8 cellular contexts compared by ENCODE assay signal in genomic region chr18:2979871-2980606, GRCh38. TPM values are rescaled to one million over a fixed set of nuclear protein-coding genes. Genes with fewer than 3 reads are reported as not detected.
DNase-seq lines count a peak whose midpoint lies in the region; ATAC-seq, FAIRE-seq and TF ChIP-seq lines count a peak whose summit lies in the region.

No MANE protein-coding gene starts in this region.

- peaks cover 0 to 7% (median 0%) of the 10 kb centered on the region in 4 donors for H3K36me3 ChIP-seq in liver (ENCODE audit: control insufficient read depth in 4 of 4, insufficient read depth in 3 of 4, low read depth in 1 of 4, low read length in 3 of 4)
- H3K36me3 ChIP-seq in vagina: no peaks in the 10 kb centered on the region

- FAIRE-seq in A549 (lab: Jason Lieb, UNC): no peak

- no peaks in the 10 kb centered on the region for H3K9me3 Mint-ChIP-seq in activated CD8-positive, alpha-beta T cell treated with anti-CD3 and anti-CD28 coated beads for 36 hours

- peak overlapping the region; percentile 74 for H3K4me3 Mint-ChIP-seq in activated CD8-positive, alpha-beta T cell treated with anti-CD3 and anti-CD28 coated beads for 36 hours

- DNase-seq in A549 (ENCODE audit: low read depth in 1 of 2, low spot score in 1 of 2): peak in 1 of 2 experiments; percentile 27
- peak; percentile 59 for DNase-seq in activated CD8-positive, alpha-beta T cell treated with anti-CD3 and anti-CD28 coated beads for 36 hours
- no peak for DNase-seq in vagina (ENCODE audit: extremely low spot score in 2 of 2)
- no peak for DNase-seq in NCI-H2227 treated with DMSO at 0.1 percent for 48 hours (lab: John Stamatoyannopoulos, UW)
- DNase-seq in NCI-H1436 (lab: John Stamatoyannopoulos, UW): no peak

- H3K27ac ChIP-seq in A549 (peak overlapping the region; percentile 86 to 89), liver (ENCODE audit: low read depth in 1 of 2, low read length in 2 of 2) (peak overlapping the region; percentile 87 to 88), vagina (peak overlapping the region; percentile 78)

- H3K4me1 ChIP-seq in A549 (peaks cover 89% of the 10 kb centered on the region), liver (ENCODE audit: control insufficient read depth in 4 of 4, insufficient read depth in 4 of 4, low read length in 3 of 4) (peaks cover 7 to 61% (median 37%) of the 10 kb centered on the region in 4 donors), vagina (peaks cover 54% of the 10 kb centered on the region)

- intact Hi-C loops in activated CD8-positive, alpha-beta T cell treated with anti-CD3 and anti-CD28 coated beads for 36 hours (cut with micrococcal nuclease): no loop called here
- intact Hi-C loops in vagina (cut with DNase I): no loop called here

- TF ChIP-seq EP300 in A549 (IDR thresholded peaks at IDR 0.05): no peak

- TF ChIP-seq RAD21 in A549 (conservative IDR thresholded peaks at IDR 0.05 in 1 of 2, IDR thresholded peaks at IDR 0.05 in 1 of 2) (no peak), liver (IDR thresholded peaks at IDR 0.05) (peak; percentile 19 to 35)

- H3K4me3 ChIP-seq in A549 (no peak overlapping the region), liver (ENCODE audit: low read depth in 1 of 3, low read length in 3 of 3) (peak overlapping the region; percentile 32 to 79 (median 69)), vagina (no peak overlapping the region)

- POLR2A ChIA-PET in A549 (lab: Yijun Ruan, JAX): interaction anchor here (0.5 kb wide), 1 partner anchor 643 kb away, joined by 4 read pairs; no protein-coding TSS in a partner anchor
- POLR2A ChIA-PET in activated CD8-positive, alpha-beta T cell treated with anti-CD3 and anti-CD28 coated beads for 36 hours (lab: Charles Lee): interaction anchor here (0.7 to 7.8 kb wide), 7 partner anchors 9 to 268 kb away, joined by 3 to 142 read pairs (median 6); partner anchors contain the start of gene MYL12A

- no peaks in the 10 kb centered on the region for H3K9me3 ChIP-seq in A549
- no peaks in the 10 kb centered on the region for H3K9me3 ChIP-seq in liver (ENCODE audit: control insufficient read depth in 4 of 4, low read length in 3 of 4)
- H3K9me3 ChIP-seq in vagina: no peaks in the 10 kb centered on the region

- H3K36me3 Mint-ChIP-seq in activated CD8-positive, alpha-beta T cell treated with anti-CD3 and anti-CD28 coated beads for 36 hours (ENCODE audit: low read depth): peaks cover 59% of the 10 kb centered on the region

- TF ChIP-seq POLR2A in A549 (IDR thresholded peaks at IDR 0.05; ENCODE audit: low read length): no peak
- TF ChIP-seq POLR2A in vagina (IDR thresholded peaks at IDR 0.05): no peak

- H3K27me3 ChIP-seq in liver (ENCODE audit: control insufficient read depth in 4 of 4, insufficient read depth in 4 of 4, low read length in 3 of 4) (no peaks in the 10 kb centered on the region), vagina (no peaks in the 10 kb centered on the region)

- peak overlapping the region; percentile 92 to 100 for H3K9ac ChIP-seq in liver (ENCODE audit: low read depth in 1 of 2, low read length in 2 of 2)

- H3K4me2 ChIP-seq in A549: peak overlapping the region; percentile 84

- peaks cover 73% of the 10 kb centered on the region for H3K4me1 Mint-ChIP-seq in activated CD8-positive, alpha-beta T cell treated with anti-CD3 and anti-CD28 coated beads for 36 hours (ENCODE audit: low read depth)

- no peaks in the 10 kb centered on the region for H3K27me3 Mint-ChIP-seq in activated CD8-positive, alpha-beta T cell treated with anti-CD3 and anti-CD28 coated beads for 36 hours

- WGBS in A549 (ENCODE audit: missing lambda C conversion rate): 51% methylated on average over 5 of the region's 5 CpGs
- 25% methylated on average over 5 of the region's 5 CpGs for WGBS in liver

- CTCF ChIA-PET in A549 (lab: Yijun Ruan, JAX): interaction anchor here (1.2 to 1.4 kb wide), 3 partner anchors 9 to 149 kb away, joined by 3 to 5 read pairs (median 4); no protein-coding TSS in a partner anchor
- CTCF ChIA-PET in activated CD8-positive, alpha-beta T cell treated with anti-CD3 and anti-CD28 coated beads for 36 hours (lab: Charles Lee): interaction anchor here (0.7 to 3.2 kb wide), 12 partner anchors 8 to 266 kb away, joined by 3 to 32 read pairs (median 6); no protein-coding TSS in a partner anchor

- peak overlapping the region; percentile 89 for H3K27ac Mint-ChIP-seq in activated CD8-positive, alpha-beta T cell treated with anti-CD3 and anti-CD28 coated beads for 36 hours

- no peak for ATAC-seq in A549
- ATAC-seq in GM21529 (IDR thresholded peaks at IDR 0.05; ENCODE audit: unreplicated experiment): peak; percentile 34
- peak; percentile 12 for ATAC-seq in activated CD8-positive, alpha-beta T cell treated with anti-CD3 and anti-CD28 coated beads for 36 hours
- ATAC-seq in HG03457 (IDR thresholded peaks at IDR 0.05; ENCODE audit: unreplicated experiment): no peak

- TF ChIP-seq CTCF in A549 (IDR thresholded peaks at IDR 0.05) (no peak), liver (IDR thresholded peaks at IDR 0.05; ENCODE audit: low read depth, low read length, missing input control) (no peak), vagina (IDR thresholded peaks at IDR 0.05) (no peak)
- no peak for TF ChIP-seq CTCF in activated CD8-positive, alpha-beta T cell treated with anti-CD3 and anti-CD28 coated beads for 36 hours (IDR thresholded peaks at IDR 0.05)

TF ChIP-seq in A549, 52 proteins besides CTCF, POLR2A, EP300 and RAD21 (continues in another document):
- no peak for TF ChIP-seq MAFK (IDR thresholded peaks at IDR 0.05; ENCODE audit: partially characterized antibody)
- no peak for TF ChIP-seq HMGXB4 (CRISPR knock-in tag; IDR thresholded peaks at IDR 0.05; ENCODE audit: borderline replicate concordance)
- TF ChIP-seq MAZ (IDR thresholded peaks at IDR 0.05; ENCODE audit: borderline replicate concordance, low read depth, low read length): no peak
- TF ChIP-seq HOXB5 (CRISPR knock-in tag; IDR thresholded peaks at IDR 0.05): no peak
- TF ChIP-seq PHF8 (IDR thresholded peaks at IDR 0.05; ENCODE audit: borderline replicate concordance, low read depth): no peak

TF ChIP-seq in liver, 16 proteins besides CTCF, POLR2A, EP300 and RAD21 (continues in another document):
- TF ChIP-seq REST (IDR thresholded peaks at IDR 0.05): peak; percentile 33
- TF ChIP-seq MAX (IDR thresholded peaks at IDR 0.05): peak; percentile 12
- no peak for TF ChIP-seq HNF4G (IDR thresholded peaks at IDR 0.05)
- no peak for TF ChIP-seq EGR1 (IDR thresholded peaks at IDR 0.05; ENCODE audit: low read depth in 2 of 2)
- no peak for TF ChIP-seq ZBTB33 (IDR thresholded peaks at IDR 0.05)
- no peak for TF ChIP-seq FOXA2 (IDR thresholded peaks at IDR 0.05)
- no peak for TF ChIP-seq JUND (IDR thresholded peaks at IDR 0.05)
- TF ChIP-seq TAF1 (conservative IDR thresholded peaks at IDR 0.05): no peak
- TF ChIP-seq SP1 (IDR thresholded peaks at IDR 0.05): no peak
- no peak for TF ChIP-seq NR2F2 (IDR thresholded peaks at IDR 0.05)
- TF ChIP-seq RXRA (IDR thresholded peaks at IDR 0.05): peak; percentile 8 to 25

RNA-seq across cellular contexts. Expression of gene LPIN2, which starts 32.9 kb away (rescaled TPM):
- polyA plus RNA-seq in A549 (2011; rRNA removed): 21.1 and 23.7 TPM in 2 replicates
- polyA plus RNA-seq in A549 (2012; cell fraction: cytosol; rRNA removed): 6.9 and 8.5 TPM in 2 replicates
- 9.9 and 13.4 TPM in 2 replicates for polyA plus RNA-seq in A549 (2012; cell fraction: nucleus; rRNA removed)
- 12.5 to 14.0 TPM (median 12.9 TPM) in 3 replicates for polyA plus RNA-seq in A549 (2017; fragmentation: RNase III; extraction: RNeasy Plus Mini Kit Qiagen cat#74134 plus additional on column Dnase treatment)
- polyA minus RNA-seq in A549 (2011; rRNA and poly(A)+ RNA removed): 17.9 and 18.8 TPM in 2 replicates
- 10 to 100 TPM; 95.5 to 95.7 TPM for total RNA-seq in activated CD8-positive, alpha-beta T cell treated with anti-CD3 and anti-CD28 coated beads for 36 hours
- total RNA-seq in liver: 100 to 1,000 TPM; 142 to 284 TPM
- polyA plus RNA-seq in liver: 10 to 100 TPM; 58.6 to 63.3 TPM
- total RNA-seq in vagina: 19.4 TPM

Comparison
In these comparisons a context has a peak if more than half of its experiments do, and no peak if none do; other contexts are left out.
1. ATAC-seq: peak in GM21529 (single experiment) and activated CD8-positive, alpha-beta T cell treated with anti-CD3 and anti-CD28 coated beads for 36 hours (single experiment); none in A549 (0 of 2) and HG03457 (single experiment).
2. H3K4me3 ChIP-seq: peak in liver (3 of 3); none in A549 (single experiment) and vagina (0 of 2).
3. Peak in every context shown above with its lines, with median percentiles within 50 percentile points of each other: H3K27ac ChIP-seq.